Comparison of ENCODE assay signal across 12 cellular contexts in genomic region chr9:137244486-137245449, GRCh38. TPM values are rescaled to one million over a fixed set of nuclear protein-coding genes. Genes with fewer than 3 reads are reported as not detected.
DNase-seq lines count a peak whose midpoint lies in the region; ATAC-seq and TF ChIP-seq lines count a peak whose summit lies in the region.
"Had no signal": no experiment of that assay in that cellular context is flagged by ENCODE, and none has a peak within 500 bp of the region (broad histone marks: within the 10 kb centered on the region; RNA-seq: fewer than 3 reads in every experiment).

No MANE protein-coding gene starts in this region.

- H3K27ac ChIP-seq in breast epithelium = no peak overlapping the region
- H3K27ac ChIP-seq: cardiac muscle cell, pancreas, thoracic aorta had no signal

- TF ChIP-seq POLR2A in breast epithelium (IDR thresholded peaks at IDR 0.05) = no peak

- intact Hi-C loops in activated T-helper 1 cell treated with anti-CD3 and anti-CD28 coated beads, Interleukin-12 subunit alpha, Interleukin-12 subunit beta, Interleukin-2, Interleukin-4 antibody, amounts not matched to agents 30 ng/mL and 10 ng/mL and 1 ng/mL, durations not matched to agents 14 hours and 24 hours and 36 hours (cut with micrococcal nuclease) = loop anchor here (5.0 kb wide), 2 partner anchors 178 to 197 kb away; partner anchors contain the start of genes EXD3, NOXA1 and NPDC1
- intact Hi-C loops in breast epithelium (cut with DNase I; ENCODE audit: low total_unique reads) = no loop called here

- TF ChIP-seq CTCF in neural crest cell (conservative IDR thresholded peaks at IDR 0.05) = no peak
- no peak for TF ChIP-seq CTCF in breast epithelium (IDR thresholded peaks at IDR 0.05)

- no peaks in the 10 kb centered on the region for H3K27me3 ChIP-seq in breast epithelium
- H3K27me3 ChIP-seq: cardiac muscle cell, pancreas had no signal

- H3K36me3 Mint-ChIP-seq in activated T-helper 1 cell treated with anti-CD3 and anti-CD28 coated beads, Interleukin-12 subunit alpha, Interleukin-12 subunit beta, Interleukin-2, Interleukin-4 antibody, amounts not matched to agents 30 ng/mL and 10 ng/mL and 1 ng/mL, durations not matched to agents 14 hours and 24 hours and 36 hours (ENCODE audit: low read depth) = peaks cover 21% of the 10 kb centered on the region
- H3K36me3 Mint-ChIP-seq in neural crest cell (ENCODE audit: low read depth) = peaks cover 11% of the 10 kb centered on the region

- H3K4me1 Mint-ChIP-seq in activated T-helper 1 cell treated with anti-CD3 and anti-CD28 coated beads, Interleukin-12 subunit alpha, Interleukin-12 subunit beta, Interleukin-2, Interleukin-4 antibody, amounts not matched to agents 30 ng/mL and 10 ng/mL and 1 ng/mL, durations not matched to agents 14 hours and 24 hours and 36 hours (ENCODE audit: low read depth) = peaks cover 22% of the 10 kb centered on the region
- H3K4me1 Mint-ChIP-seq in neural crest cell = peaks cover 18% of the 10 kb centered on the region

- H3K4me3 Mint-ChIP-seq in activated T-helper 1 cell treated with anti-CD3 and anti-CD28 coated beads, Interleukin-12 subunit alpha, Interleukin-12 subunit beta, Interleukin-2, Interleukin-4 antibody, amounts not matched to agents 30 ng/mL and 10 ng/mL and 1 ng/mL, durations not matched to agents 14 hours and 24 hours and 36 hours = no peak overlapping the region
- peak overlapping the region; percentile 91 for H3K4me3 Mint-ChIP-seq in neural crest cell

- DNase-seq in DMS 273 (lab: John Stamatoyannopoulos, UW; ENCODE audit: unreplicated experiment) (peak; percentile 62), DMS 273 treated with DMSO at 0.1 percent for 48 hours (lab: John Stamatoyannopoulos, UW) (no peak), NCI-H128 (lab: John Stamatoyannopoulos, UW; ENCODE audit: unreplicated experiment) (peak; percentile 34), neural crest cell (ENCODE audit: low read depth, low spot score) (no peak), breast epithelium (ENCODE audit: low spot score in 2 of 2) (no peak)
- no peak for DNase-seq in activated T-helper 1 cell treated with anti-CD3 and anti-CD28 coated beads, Interleukin-12 subunit alpha, Interleukin-12 subunit beta, Interleukin-2, Interleukin-4 antibody, amounts not matched to agents 30 ng/mL and 10 ng/mL and 1 ng/mL, durations not matched to agents 14 hours and 24 hours and 36 hours (ENCODE audit: low spot score)
- DNase-seq: 8988T had no signal

- H3K9me3 Mint-ChIP-seq in activated T-helper 1 cell treated with anti-CD3 and anti-CD28 coated beads, Interleukin-12 subunit alpha, Interleukin-12 subunit beta, Interleukin-2, Interleukin-4 antibody, amounts not matched to agents 30 ng/mL and 10 ng/mL and 1 ng/mL, durations not matched to agents 14 hours and 24 hours and 36 hours = no peaks in the 10 kb centered on the region
- H3K9me3 Mint-ChIP-seq in neural crest cell = no peaks in the 10 kb centered on the region

- no peak overlapping the region for H3K4me3 ChIP-seq in breast epithelium
- H3K4me3 ChIP-seq: cardiac muscle cell, thoracic aorta had no signal

- peaks cover 5 to 6% of the 10 kb centered on the region in 2 donors for H3K4me1 ChIP-seq in breast epithelium

- H3K9me3 ChIP-seq in breast epithelium = no peaks in the 10 kb centered on the region
- H3K9me3 ChIP-seq: pancreas, thoracic aorta had no signal

- peak overlapping the region; percentile 52 for H3K27ac Mint-ChIP-seq in activated T-helper 1 cell treated with anti-CD3 and anti-CD28 coated beads, Interleukin-12 subunit alpha, Interleukin-12 subunit beta, Interleukin-2, Interleukin-4 antibody, amounts not matched to agents 30 ng/mL and 10 ng/mL and 1 ng/mL, durations not matched to agents 14 hours and 24 hours and 36 hours
- no peak overlapping the region for H3K27ac Mint-ChIP-seq in neural crest cell (ENCODE audit: unreplicated experiment)

- no peaks in the 10 kb centered on the region for H3K36me3 ChIP-seq in breast epithelium

- ATAC-seq in esophagus mucosa = no peak
- no peak for ATAC-seq in activated CD4-positive, CD25-positive, alpha-beta regulatory T cell treated with anti-CD3 and anti-CD28 coated beads, Interleukin-2, amount 50 U/mL, for 24 hours
- ATAC-seq: pancreas had no signal

- H3K27me3 Mint-ChIP-seq in activated T-helper 1 cell treated with anti-CD3 and anti-CD28 coated beads, Interleukin-12 subunit alpha, Interleukin-12 subunit beta, Interleukin-2, Interleukin-4 antibody, amounts not matched to agents 30 ng/mL and 10 ng/mL and 1 ng/mL, durations not matched to agents 14 hours and 24 hours and 36 hours (ENCODE audit: insufficient read depth) = no peaks in the 10 kb centered on the region
- H3K27me3 Mint-ChIP-seq in neural crest cell (ENCODE audit: low read depth) = peaks cover 4% of the 10 kb centered on the region

RNA-seq across cellular contexts. Expression of gene TUBB4B, which starts 3.7 kb away (rescaled TPM):
- 277 and 280 TPM in 2 replicates for total RNA-seq in activated T-helper 1 cell treated with anti-CD3 and anti-CD28 coated beads, Interleukin-12 subunit alpha, Interleukin-12 subunit beta, Interleukin-2, Interleukin-4 antibody, amounts not matched to agents 30 ng/mL and 10 ng/mL and 1 ng/mL, durations not matched to agents 14 hours and 24 hours and 36 hours
- total RNA-seq in neural crest cell (329 and 336 TPM in 2 replicates), esophagus mucosa (321 TPM), breast epithelium (100 to 1,000 TPM; 112 to 188 (median 183) TPM)

RNA-seq across cellular contexts. Expression of gene STPG3, which starts 6.3 kb away (rescaled TPM):
- 1.2 and 1.8 TPM in 2 replicates for total RNA-seq in activated T-helper 1 cell treated with anti-CD3 and anti-CD28 coated beads, Interleukin-12 subunit alpha, Interleukin-12 subunit beta, Interleukin-2, Interleukin-4 antibody, amounts not matched to agents 30 ng/mL and 10 ng/mL and 1 ng/mL, durations not matched to agents 14 hours and 24 hours and 36 hours
- total RNA-seq in neural crest cell = 0.26 TPM in 1 of 2 replicates, not detected in the other
- not detected for total RNA-seq in esophagus mucosa
- not detected for total RNA-seq in breast epithelium
- total RNA-seq: pancreas, thoracic aorta had no signal

RNA-seq across cellular contexts. Expression of gene NELFB, which starts 10.4 kb away (rescaled TPM):
- 70.8 and 72.1 TPM in 2 replicates for total RNA-seq in activated T-helper 1 cell treated with anti-CD3 and anti-CD28 coated beads, Interleukin-12 subunit alpha, Interleukin-12 subunit beta, Interleukin-2, Interleukin-4 antibody, amounts not matched to agents 30 ng/mL and 10 ng/mL and 1 ng/mL, durations not matched to agents 14 hours and 24 hours and 36 hours
- total RNA-seq in neural crest cell (76.7 and 79.0 TPM in 2 replicates), esophagus mucosa (36.7 TPM), breast epithelium (10 to 100 TPM; 32.6 to 39.2 (median 38.7) TPM)

RNA-seq across cellular contexts. Expression of gene SLC34A3, which starts 14.1 kb away (rescaled TPM):
- total RNA-seq in activated T-helper 1 cell treated with anti-CD3 and anti-CD28 coated beads, Interleukin-12 subunit alpha, Interleukin-12 subunit beta, Interleukin-2, Interleukin-4 antibody, amounts not matched to agents 30 ng/mL and 10 ng/mL and 1 ng/mL, durations not matched to agents 14 hours and 24 hours and 36 hours = not detected in 2 replicates
- not detected in 2 replicates for total RNA-seq in neural crest cell
- total RNA-seq in esophagus mucosa = 0.68 TPM
- not detected for total RNA-seq in breast epithelium
- total RNA-seq: cardiac muscle cell had no signal

RNA-seq across cellular contexts. Expression of gene RNF224, which starts 17.5 kb away (rescaled TPM):
- total RNA-seq in activated T-helper 1 cell treated with anti-CD3 and anti-CD28 coated beads, Interleukin-12 subunit alpha, Interleukin-12 subunit beta, Interleukin-2, Interleukin-4 antibody, amounts not matched to agents 30 ng/mL and 10 ng/mL and 1 ng/mL, durations not matched to agents 14 hours and 24 hours and 36 hours = 0.29 TPM in 1 of 2 replicates, not detected in the other
- total RNA-seq in neural crest cell (0.16 TPM in 1 of 2 replicates, not detected in the other), esophagus mucosa (2.7 TPM), breast epithelium (under 1 TPM in 1 of 3 donors, not detected in 2; 0.29 TPM)
- total RNA-seq: cardiac muscle cell, thoracic aorta had no signal

Comparison
In these comparisons a context has a peak if more than half of its experiments do, and no peak if none do; other contexts are left out.
1. DNase-seq: peak in DMS 273 (single experiment) and NCI-H128 (single experiment); none in DMS 273 treated with DMSO at 0.1 percent for 48 hours (single experiment), activated T-helper 1 cell treated with anti-CD3 and anti-CD28 coated beads, Interleukin-12 subunit alpha, Interleukin-12 subunit beta, Interleukin-2, Interleukin-4 antibody, amounts not matched to agents 30 ng/mL and 10 ng/mL and 1 ng/mL, durations not matched to agents 14 hours and 24 hours and 36 hours (single experiment), neural crest cell (single experiment) and breast epithelium (0 of 2).